ENCODE assay signal across 9 cellular contexts in the genomic region with DNA sequence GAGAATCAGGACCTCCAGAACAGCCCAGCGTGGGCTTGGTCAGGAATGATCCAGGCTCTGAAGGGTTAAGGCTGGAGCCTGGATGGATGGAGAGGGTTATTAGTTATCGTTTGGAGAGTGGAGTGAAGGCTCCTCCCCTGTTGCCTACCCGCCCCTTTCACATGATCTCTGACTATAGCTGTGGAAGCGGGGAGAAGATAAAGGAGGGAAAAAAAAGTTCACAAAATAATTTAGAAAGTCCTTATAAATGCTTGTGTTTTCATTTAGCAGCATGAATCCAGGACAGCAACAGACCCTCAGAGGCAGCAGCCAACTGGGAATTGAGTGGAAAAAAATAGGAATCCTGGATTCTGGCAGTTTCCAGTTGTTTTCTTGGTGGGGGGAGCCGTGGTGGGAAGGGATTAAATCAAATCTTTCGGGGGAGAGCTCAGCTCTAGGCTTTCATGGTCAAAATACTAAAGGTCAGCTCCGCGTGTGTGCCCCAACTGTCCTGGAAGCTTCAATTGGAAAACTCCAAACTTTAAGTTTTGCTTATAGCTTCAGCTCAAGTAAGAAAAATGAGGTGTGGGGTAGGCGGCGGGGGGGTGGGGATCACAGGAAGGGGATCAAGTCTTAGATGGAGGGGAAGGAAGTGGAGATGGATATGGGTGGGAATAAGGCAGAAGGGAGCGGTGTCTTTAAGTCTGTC. TPM values are rescaled to one million over a fixed set of nuclear protein-coding genes. Genes with fewer than 3 reads are reported as not detected.
A peak's percentile ranks its signal among the peaks of the same experiment; 100 is the strongest.
DNase-seq lines count a peak whose midpoint lies in the region; ATAC-seq and TF ChIP-seq lines count a peak whose summit lies in the region.
"Had no signal": no experiment of that assay in that cellular context is flagged by ENCODE, and none has a peak within 500 bp of the region (broad histone marks: within the 10 kb centered on the region; RNA-seq: fewer than 3 reads in every experiment).

No MANE protein-coding gene starts in this region.

- no peak overlapping the region for H2AFZ ChIP-seq in smooth muscle cell (ENCODE audit: low read depth)

- 19% methylated on average over 11 of the region's 11 CpGs for WGBS in right cardiac atrium
- WGBS in smooth muscle cell (ENCODE audit: low lambda C conversion rate), result 34% methylated on average over 11 of the region's 11 CpGs

- H3K9ac ChIP-seq in smooth muscle cell (ENCODE audit: low read depth), result peak overlapping the region; percentile 86

- peaks cover 21% of the 10 kb centered on the region for H3F3A ChIP-seq in smooth muscle cell (ENCODE audit: low read depth)

- H3K27me3 ChIP-seq in right cardiac atrium (ENCODE audit: control insufficient read depth, insufficient read depth) (no peaks in the 10 kb centered on the region), smooth muscle cell (ENCODE audit: low read depth) (no peaks in the 10 kb centered on the region)

- H3K4me1 ChIP-seq in right cardiac atrium (ENCODE audit: control insufficient read depth, insufficient read depth, low read length), result peaks cover 3% of the 10 kb centered on the region
- H3K4me1 ChIP-seq in smooth muscle cell (ENCODE audit: low read depth), result peaks cover 24% of the 10 kb centered on the region

- ATAC-seq in right cardiac atrium (peak; percentile 87 to 88), T-cell (replicated peaks in 1 of 4) (no peak)

- H3K4me1 Mint-ChIP-seq in T-cell, result no peaks in the 10 kb centered on the region
- H3K4me1 Mint-ChIP-seq in activated naive CD4-positive, alpha-beta T cell treated with anti-CD3 and anti-CD28 coated beads for 36 hours (ENCODE audit: low read depth), result no peaks in the 10 kb centered on the region

- peaks cover 34% of the 10 kb centered on the region for H3K79me2 ChIP-seq in smooth muscle cell (ENCODE audit: low read depth)

- CTCF ChIA-PET in T-cell (lab: Charles Lee), result interaction anchor here in 1 of 2 donors (0.7 kb wide), 1 partner anchor 8 kb away, joined by 6 read pairs; no protein-coding TSS in a partner anchor
- CTCF ChIA-PET in activated naive CD4-positive, alpha-beta T cell treated with anti-CD3 and anti-CD28 coated beads for 36 hours (lab: Charles Lee), result interaction anchor here (0.6 to 0.7 kb wide), 2 partner anchors 65 to 581 kb away, joined by 3 read pairs; no protein-coding TSS in a partner anchor

- intact Hi-C loops in right cardiac atrium (cut with DNase I), result loop anchor here in 2 of 4 donors (5.0 to 10.0 kb wide), 2 partner anchors 46 to 53 kb away; no protein-coding TSS in a partner anchor
- intact Hi-C loops in activated naive CD4-positive, alpha-beta T cell treated with anti-CD3 and anti-CD28 coated beads for 36 hours (cut with micrococcal nuclease), result no loop called here

- no peaks in the 10 kb centered on the region for H3K9me3 Mint-ChIP-seq in T-cell
- H3K9me3 Mint-ChIP-seq in activated naive CD4-positive, alpha-beta T cell treated with anti-CD3 and anti-CD28 coated beads for 36 hours, result no peaks in the 10 kb centered on the region

- H4K20me1 ChIP-seq in smooth muscle cell (ENCODE audit: low read depth), result peaks cover 3% of the 10 kb centered on the region

- POLR2A ChIA-PET in T-cell (lab: Charles Lee), result interaction anchor here in 1 of 2 donors (0.5 kb wide), 1 partner anchor 20 kb away, joined by 3 read pairs; no protein-coding TSS in a partner anchor

- H3K27ac Mint-ChIP-seq in T-cell, result no peak overlapping the region
- H3K27ac Mint-ChIP-seq in activated naive CD4-positive, alpha-beta T cell treated with anti-CD3 and anti-CD28 coated beads for 36 hours, result no peak overlapping the region

- H3K27ac ChIP-seq in right cardiac atrium (ENCODE audit: low read length) (peak overlapping the region; percentile 86), smooth muscle cell (ENCODE audit: low read depth) (peak overlapping the region; percentile 94)

- no peaks in the 10 kb centered on the region for H3K36me3 ChIP-seq in smooth muscle cell (ENCODE audit: low read depth)

- no peak for DNase-seq in GM12865 (ENCODE audit: low read depth)
- peak; percentile 18 for DNase-seq in amniotic stem cell (lab: John Stamatoyannopoulos, UW)
- peak; percentile 26 to 71 (median 60) for DNase-seq in right cardiac atrium
- no peak for DNase-seq in smooth muscle cell (lab: John Stamatoyannopoulos, UW; ENCODE audit: unreplicated experiment)
- no peak for DNase-seq in DMS79 (lab: John Stamatoyannopoulos, UW)
- no peak for DNase-seq in T-cell
- DNase-seq in activated CD4-positive, alpha-beta T cell treated with anti-CD3 and anti-CD28 coated beads, Interleukin-2, amount 50 U/mL, for 4 hours, result no peak
- no peak for DNase-seq in activated naive CD4-positive, alpha-beta T cell treated with anti-CD3 and anti-CD28 coated beads for 36 hours
- DNase-seq: activated T-cell treated with anti-CD3 and anti-CD28 coated beads for 4 hours had no signal

- H3K9me3 ChIP-seq in right cardiac atrium (ENCODE audit: control insufficient read depth, low read length) (no peaks in the 10 kb centered on the region), smooth muscle cell (replicated peaks; ENCODE audit: low read depth) (no peaks in the 10 kb centered on the region)

- no peak for TF ChIP-seq CTCF in GM12865 (IDR thresholded peaks at IDR 0.05; ENCODE audit: insufficient read depth, low read depth, low read length, missing control alignments)
- TF ChIP-seq CTCF in smooth muscle cell (IDR thresholded peaks at IDR 0.05; ENCODE audit: borderline replicate concordance, insufficient read depth, poor library complexity, severe bottlenecking), result no peak

- H3K4me2 ChIP-seq in smooth muscle cell, result peak overlapping the region; percentile 90

- no peaks in the 10 kb centered on the region for H3K36me3 Mint-ChIP-seq in T-cell
- H3K36me3 Mint-ChIP-seq in activated naive CD4-positive, alpha-beta T cell treated with anti-CD3 and anti-CD28 coated beads for 36 hours (ENCODE audit: low read depth), result no peaks in the 10 kb centered on the region

- peaks cover 3 to 13% of the 10 kb centered on the region in 2 donors for H3K27me3 Mint-ChIP-seq in T-cell
- peaks cover 3% of the 10 kb centered on the region for H3K27me3 Mint-ChIP-seq in activated naive CD4-positive, alpha-beta T cell treated with anti-CD3 and anti-CD28 coated beads for 36 hours (ENCODE audit: low read depth)

- H3K4me3 ChIP-seq in GM12865 (ENCODE audit: low read depth, low read length) (peak overlapping the region; percentile 36), right cardiac atrium (ENCODE audit: low read length) (peak overlapping the region; percentile 65), smooth muscle cell (peak overlapping the region; percentile 62)

- H3K4me3 Mint-ChIP-seq in T-cell, result no peak overlapping the region
- no peak overlapping the region for H3K4me3 Mint-ChIP-seq in activated naive CD4-positive, alpha-beta T cell treated with anti-CD3 and anti-CD28 coated beads for 36 hours

RNA-seq across cellular contexts. Expression of a gene that starts 0.6 kb away (rescaled TPM):
- total RNA-seq in right cardiac atrium (10 to 100 TPM; 57.7 to 82.1 (median 67.4) TPM), smooth muscle cell (24.5 and 26.5 TPM in 2 replicates), T-cell (under 1 TPM; 0.28 to 0.67 (median 0.59) TPM)
- polyA plus RNA-seq in right cardiac atrium (12.8 TPM), smooth muscle cell (8.1 and 13.3 TPM in 2 replicates)
- under 1 TPM; 0.26 to 0.40 TPM for total RNA-seq in activated naive CD4-positive, alpha-beta T cell treated with anti-CD3 and anti-CD28 coated beads for 36 hours

Comparison
In these comparisons a context has a peak if more than half of its experiments do, and no peak if none do; other contexts are left out.
1. DNase-seq: peak in amniotic stem cell (single experiment) and right cardiac atrium (3 of 3); none in GM12865 (single experiment), smooth muscle cell (single experiment), DMS79 (single experiment), T-cell (0 of 34), activated CD4-positive, alpha-beta T cell treated with anti-CD3 and anti-CD28 coated beads, Interleukin-2, amount 50 U/mL, for 4 hours (0 of 2) and activated naive CD4-positive, alpha-beta T cell treated with anti-CD3 and anti-CD28 coated beads for 36 hours (single experiment).
2. ATAC-seq: peak in right cardiac atrium (2 of 2); none in T-cell (0 of 4).
3. RNA of a gene that starts 0.6 kb away (total RNA-seq): 57.7 to 82.1 TPM in right cardiac atrium and 24.5 to 26.5 TPM in smooth muscle cell; 0.28 to 0.67 TPM in T-cell and 0.26 to 0.40 TPM in activated naive CD4-positive, alpha-beta T cell treated with anti-CD3 and anti-CD28 coated beads for 36 hours; every median in the first group is over 10 times any median in the second.
4. Peak in every context shown above with its lines, with median percentiles within 50 percentile points of each other: H3K4me3 ChIP-seq.